In the genomic region with DNA sequence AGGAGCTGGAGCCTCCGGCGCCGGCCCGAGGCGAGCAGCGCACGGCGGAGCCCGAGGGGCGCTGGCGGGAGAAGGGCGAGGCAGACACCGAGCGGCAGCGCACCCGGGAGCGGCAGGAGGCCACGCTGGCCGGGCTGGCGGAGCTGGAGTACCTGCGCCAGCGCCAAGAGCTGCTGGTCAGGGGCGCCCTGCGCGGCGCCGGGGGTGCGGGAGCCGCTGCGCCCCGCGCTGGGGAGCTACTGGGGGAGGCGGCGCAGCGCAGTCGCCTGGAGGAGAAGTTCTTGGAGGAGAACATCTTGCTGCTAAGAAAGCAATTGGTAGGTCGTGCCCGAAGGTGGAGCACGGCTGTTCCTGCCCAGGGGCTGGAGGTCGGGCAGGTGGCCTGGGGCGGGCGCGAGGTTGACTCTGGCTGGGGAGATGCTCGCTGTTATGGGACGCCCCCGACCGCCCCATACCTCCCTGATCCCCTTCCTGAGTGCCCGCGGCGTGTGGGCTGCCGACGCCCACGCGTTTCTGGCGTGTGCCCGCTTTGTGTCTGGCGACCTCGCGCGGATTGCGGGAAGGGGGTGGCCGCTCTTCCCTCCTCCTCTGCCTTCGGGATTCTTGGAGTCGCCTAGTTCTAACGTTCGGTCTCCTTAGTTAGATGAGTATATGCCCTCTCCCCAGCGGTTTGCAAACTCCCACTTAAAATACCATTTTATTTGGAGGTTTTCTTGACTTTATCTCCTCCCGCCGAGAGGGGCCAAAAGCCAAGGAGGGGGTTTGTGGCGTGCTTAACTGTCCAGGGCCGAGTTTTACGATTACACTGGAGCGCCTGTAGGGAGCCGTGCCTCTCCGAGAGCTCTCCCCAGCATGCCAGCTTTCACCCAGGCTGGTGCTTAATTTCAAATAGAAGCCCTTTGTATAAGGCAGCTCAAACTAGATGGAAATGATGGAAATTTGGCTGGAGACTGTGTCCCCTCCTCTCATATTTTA, we compare ENCODE assay signal across 8 cellular contexts. TPM values are rescaled to one million over a fixed set of nuclear protein-coding genes. Genes with fewer than 3 reads are reported as not detected.
DNase-seq lines count a peak whose midpoint lies in the region; ATAC-seq and TF ChIP-seq lines count a peak whose summit lies in the region.

No MANE protein-coding gene starts in this region.

- peaks cover 20% of the 10 kb centered on the region for H3K79me2 ChIP-seq in neural cell (replicated peaks; ENCODE audit: insufficient read depth, low read length)

- H3K27me3 ChIP-seq in neural cell (ENCODE audit: insufficient read depth, low read depth, low read length) (no peaks in the 10 kb centered on the region), aorta (ENCODE audit: control insufficient read depth in 1 of 2, insufficient read depth in 2 of 2, low read length in 1 of 2) (no peaks in the 10 kb centered on the region)

- TF ChIP-seq EP300 in neural cell (conservative IDR thresholded peaks at IDR 0.05; ENCODE audit: poor library complexity, severe bottlenecking), result no peak

- peaks cover 3% of the 10 kb centered on the region in 2 donors for H3K4me1 ChIP-seq in aorta (ENCODE audit: control insufficient read depth in 1 of 2, insufficient read depth in 2 of 2, low read length in 2 of 2)

- no peaks in the 10 kb centered on the region for H4K20me1 ChIP-seq in neural cell (ENCODE audit: insufficient read depth)

- H3K36me3 Mint-ChIP-seq in activated CD8-positive, alpha-beta T cell treated with anti-CD3 and anti-CD28 coated beads, Interleukin-2, amount 10 ng/mL, durations not matched to agents 7 days and 5 days (ENCODE audit: low read depth), result no peaks in the 10 kb centered on the region

- peak overlapping the region; percentile 90 for H3K4me2 ChIP-seq in neural cell (ENCODE audit: low read length)

- no peaks in the 10 kb centered on the region for H3K9me3 Mint-ChIP-seq in activated CD8-positive, alpha-beta T cell treated with anti-CD3 and anti-CD28 coated beads, Interleukin-2, amount 10 ng/mL, durations not matched to agents 7 days and 5 days (ENCODE audit: insufficient read depth)

- H3K4me3 Mint-ChIP-seq in activated CD8-positive, alpha-beta T cell treated with anti-CD3 and anti-CD28 coated beads, Interleukin-2, amount 10 ng/mL, durations not matched to agents 7 days and 5 days, result peak overlapping the region; percentile 67

- peaks cover 15% of the 10 kb centered on the region for H3K36me3 ChIP-seq in neural cell (ENCODE audit: insufficient read depth, low read length)
- peaks cover 2 to 3% of the 10 kb centered on the region in 2 donors for H3K36me3 ChIP-seq in aorta (ENCODE audit: control insufficient read depth in 1 of 2, insufficient read depth in 2 of 2, low read length in 1 of 2)

- peak; percentile 37 for TF ChIP-seq RAD21 in neural cell (conservative IDR thresholded peaks at IDR 0.05)

- DNase-seq in ELF-1 (ENCODE audit: low read depth, low spot score) (peak; percentile 46), HK-2 (ENCODE audit: unreplicated experiment) (peak; percentile 32), fibroblast of pulmonary artery (ENCODE audit: low read depth) (peak; percentile 38), aorta (peak; percentile 54 to 85), NCI-H1436 (lab: John Stamatoyannopoulos, UW) (no peak)
- peak; percentile 27 for DNase-seq in activated CD8-positive, alpha-beta T cell treated with anti-CD3 and anti-CD28 coated beads, Interleukin-2, amount 10 ng/mL, durations not matched to agents 7 days and 5 days

- POLR2A ChIA-PET in activated CD8-positive, alpha-beta T cell treated with anti-CD3 and anti-CD28 coated beads, Interleukin-2, amount 10 ng/mL, durations not matched to agents 7 days and 5 days (lab: Charles Lee), result interaction anchor here (0.5 kb wide), 1 partner anchor 634 kb away, joined by 3 read pairs; no protein-coding TSS in a partner anchor

- peaks cover 54% of the 10 kb centered on the region for H3K27me3 Mint-ChIP-seq in activated CD8-positive, alpha-beta T cell treated with anti-CD3 and anti-CD28 coated beads, Interleukin-2, amount 10 ng/mL, durations not matched to agents 7 days and 5 days (ENCODE audit: low read depth)

- H3K9ac ChIP-seq in neural cell (ENCODE audit: low read length), result peak overlapping the region; percentile 89

- peaks cover 24% of the 10 kb centered on the region for H3K4me1 Mint-ChIP-seq in activated CD8-positive, alpha-beta T cell treated with anti-CD3 and anti-CD28 coated beads, Interleukin-2, amount 10 ng/mL, durations not matched to agents 7 days and 5 days (ENCODE audit: low read depth)

- peak overlapping the region; percentile 70 for H2AFZ ChIP-seq in neural cell (ENCODE audit: low read depth, low read length)

- H3K27ac Mint-ChIP-seq in activated CD8-positive, alpha-beta T cell treated with anti-CD3 and anti-CD28 coated beads, Interleukin-2, amount 10 ng/mL, durations not matched to agents 7 days and 5 days, result no peak overlapping the region

- 0 to 1% methylated on average over 67 to 75 of the region's 75 CpGs for WGBS in aorta, 2 donors

- H3K4me3 ChIP-seq in fibroblast of pulmonary artery (replicated peaks; ENCODE audit: low read depth, low read length), result peak overlapping the region; percentile 65
- peak overlapping the region; percentile 94 for H3K4me3 ChIP-seq in neural cell (ENCODE audit: low read length)
- peak overlapping the region; percentile 75 to 93 for H3K4me3 ChIP-seq in aorta (ENCODE audit: low read length in 2 of 2)

- H3F3A ChIP-seq in neural cell (ENCODE audit: insufficient read depth, low read length, poor library complexity, severe bottlenecking), result peaks cover 14% of the 10 kb centered on the region

- intact Hi-C loops in aorta (cut with DNase I), result loop anchor here (5.0 to 10.0 kb wide), 9 partner anchors 94 to 799 kb away; no protein-coding TSS in a partner anchor

- TF ChIP-seq CTCF in fibroblast of pulmonary artery (IDR thresholded peaks at IDR 0.05; ENCODE audit: low read length, missing control alignments) (no peak), neural cell (IDR thresholded peaks at IDR 0.05; ENCODE audit: poor library complexity, severe bottlenecking) (peak; percentile 26)

- peak; percentile 21 for ATAC-seq in GM21367 (IDR thresholded peaks at IDR 0.05; ENCODE audit: unreplicated experiment)
- ATAC-seq in activated CD8-positive, alpha-beta T cell treated with anti-CD3 and anti-CD28 coated beads, Interleukin-2, amount 10 ng/mL, durations not matched to agents 7 days and 5 days, result peak; percentile 55
- ATAC-seq in aorta (ENCODE audit: low FRiP score), result peak; percentile 44

- no peaks in the 10 kb centered on the region for H3K9me2 ChIP-seq in neural cell (ENCODE audit: insufficient read depth, low read length)

- H3K9me3 ChIP-seq in neural cell (ENCODE audit: low read length) (no peaks in the 10 kb centered on the region), aorta (ENCODE audit: control insufficient read depth, low read length) (no peaks in the 10 kb centered on the region)

- H3K27ac ChIP-seq in neural cell (ENCODE audit: low read length) (peak overlapping the region; percentile 72), aorta (ENCODE audit: low read depth in 1 of 2, low read length in 2 of 2) (peak overlapping the region; percentile 96 to 100)

- CTCF ChIA-PET in activated CD8-positive, alpha-beta T cell treated with anti-CD3 and anti-CD28 coated beads, Interleukin-2, amount 10 ng/mL, durations not matched to agents 7 days and 5 days (lab: Charles Lee), result interaction anchor here (7.2 kb wide), 1 partner anchor 137 kb away, joined by 39 read pairs; no protein-coding TSS in a partner anchor

TF ChIP-seq in neural cell, 6 proteins besides CTCF, POLR2A, EP300 and RAD21:
- no peak for TF ChIP-seq EZH2 (IDR thresholded peaks at IDR 0.05; ENCODE audit: borderline replicate concordance, insufficient read depth, low read length, poor library complexity, severe bottlenecking)
- TF ChIP-seq, protein P1, sequence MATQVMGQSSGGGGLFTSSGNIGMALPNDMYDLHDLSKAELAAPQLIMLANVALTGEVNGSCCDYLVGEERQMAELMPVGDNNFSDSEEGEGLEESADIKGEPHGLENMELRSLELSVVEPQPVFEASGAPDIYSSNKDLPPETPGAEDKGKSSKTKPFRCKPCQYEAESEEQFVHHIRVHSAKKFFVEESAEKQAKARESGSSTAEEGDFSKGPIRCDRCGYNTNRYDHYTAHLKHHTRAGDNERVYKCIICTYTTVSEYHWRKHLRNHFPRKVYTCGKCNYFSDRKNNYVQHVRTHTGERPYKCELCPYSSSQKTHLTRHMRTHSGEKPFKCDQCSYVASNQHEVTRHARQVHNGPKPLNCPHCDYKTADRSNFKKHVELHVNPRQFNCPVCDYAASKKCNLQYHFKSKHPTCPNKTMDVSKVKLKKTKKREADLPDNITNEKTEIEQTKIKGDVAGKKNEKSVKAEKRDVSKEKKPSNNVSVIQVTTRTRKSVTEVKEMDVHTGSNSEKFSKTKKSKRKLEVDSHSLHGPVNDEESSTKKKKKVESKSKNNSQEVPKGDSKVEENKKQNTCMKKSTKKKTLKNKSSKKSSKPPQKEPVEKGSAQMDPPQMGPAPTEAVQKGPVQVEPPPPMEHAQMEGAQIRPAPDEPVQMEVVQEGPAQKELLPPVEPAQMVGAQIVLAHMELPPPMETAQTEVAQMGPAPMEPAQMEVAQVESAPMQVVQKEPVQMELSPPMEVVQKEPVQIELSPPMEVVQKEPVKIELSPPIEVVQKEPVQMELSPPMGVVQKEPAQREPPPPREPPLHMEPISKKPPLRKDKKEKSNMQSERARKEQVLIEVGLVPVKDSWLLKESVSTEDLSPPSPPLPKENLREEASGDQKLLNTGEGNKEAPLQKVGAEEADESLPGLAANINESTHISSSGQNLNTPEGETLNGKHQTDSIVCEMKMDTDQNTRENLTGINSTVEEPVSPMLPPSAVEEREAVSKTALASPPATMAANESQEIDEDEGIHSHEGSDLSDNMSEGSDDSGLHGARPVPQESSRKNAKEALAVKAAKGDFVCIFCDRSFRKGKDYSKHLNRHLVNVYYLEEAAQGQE (IDR thresholded peaks at IDR 0.05; ENCODE audit: borderline replicate concordance), result peak; percentile 55
- TF ChIP-seq SMC3 (conservative IDR thresholded peaks at IDR 0.05; ENCODE audit: poor library complexity), result peak; percentile 37
- peak; percentile 44 for TF ChIP-seq POLR2AphosphoS5 (IDR thresholded peaks at IDR 0.05)
- TF ChIP-seq TAF1 (IDR thresholded peaks at IDR 0.05; ENCODE audit: low read depth), result no peak
- TF ChIP-seq MXI1 (conservative IDR thresholded peaks at IDR 0.05; ENCODE audit: poor library complexity, severe bottlenecking), result peak; percentile 76

RNA-seq across cellular contexts. Expression of a gene that starts 0.8 kb away (rescaled TPM):
- total RNA-seq in activated CD8-positive, alpha-beta T cell treated with anti-CD3 and anti-CD28 coated beads, Interleukin-2, amount 10 ng/mL, durations not matched to agents 7 days and 5 days, result 1 to 10 TPM in 1 of 2 experiments, under 1 TPM in 1; 0.58 to 1.1 TPM
- polyA plus RNA-seq in neural cell (125 TPM in 2 replicates), aorta (10 to 100 TPM in 1 of 2 donors, 1 to 10 TPM in 1; 7.5 to 21.2 TPM)
- polyA minus RNA-seq in neural cell, result 168 and 170 TPM in 2 replicates
- total RNA-seq in aorta, result 10 to 100 TPM; 33.6 to 43.6 TPM

Comparison
In these comparisons a context has a peak if more than half of its experiments do, and no peak if none do; other contexts are left out.
1. RNA of a gene that starts 0.8 kb away (total RNA-seq): 33.6 to 43.6 TPM in aorta; 0.58 to 1.1 TPM in activated CD8-positive, alpha-beta T cell treated with anti-CD3 and anti-CD28 coated beads, Interleukin-2, amount 10 ng/mL, durations not matched to agents 7 days and 5 days; every median in the first group is over 10 times any median in the second.
2. Peak in every context shown above with its lines, with median percentiles within 50 percentile points of each other: ATAC-seq and H3K4me3 ChIP-seq.